ENCODE assay signal across 8 cellular contexts in the genomic region with DNA sequence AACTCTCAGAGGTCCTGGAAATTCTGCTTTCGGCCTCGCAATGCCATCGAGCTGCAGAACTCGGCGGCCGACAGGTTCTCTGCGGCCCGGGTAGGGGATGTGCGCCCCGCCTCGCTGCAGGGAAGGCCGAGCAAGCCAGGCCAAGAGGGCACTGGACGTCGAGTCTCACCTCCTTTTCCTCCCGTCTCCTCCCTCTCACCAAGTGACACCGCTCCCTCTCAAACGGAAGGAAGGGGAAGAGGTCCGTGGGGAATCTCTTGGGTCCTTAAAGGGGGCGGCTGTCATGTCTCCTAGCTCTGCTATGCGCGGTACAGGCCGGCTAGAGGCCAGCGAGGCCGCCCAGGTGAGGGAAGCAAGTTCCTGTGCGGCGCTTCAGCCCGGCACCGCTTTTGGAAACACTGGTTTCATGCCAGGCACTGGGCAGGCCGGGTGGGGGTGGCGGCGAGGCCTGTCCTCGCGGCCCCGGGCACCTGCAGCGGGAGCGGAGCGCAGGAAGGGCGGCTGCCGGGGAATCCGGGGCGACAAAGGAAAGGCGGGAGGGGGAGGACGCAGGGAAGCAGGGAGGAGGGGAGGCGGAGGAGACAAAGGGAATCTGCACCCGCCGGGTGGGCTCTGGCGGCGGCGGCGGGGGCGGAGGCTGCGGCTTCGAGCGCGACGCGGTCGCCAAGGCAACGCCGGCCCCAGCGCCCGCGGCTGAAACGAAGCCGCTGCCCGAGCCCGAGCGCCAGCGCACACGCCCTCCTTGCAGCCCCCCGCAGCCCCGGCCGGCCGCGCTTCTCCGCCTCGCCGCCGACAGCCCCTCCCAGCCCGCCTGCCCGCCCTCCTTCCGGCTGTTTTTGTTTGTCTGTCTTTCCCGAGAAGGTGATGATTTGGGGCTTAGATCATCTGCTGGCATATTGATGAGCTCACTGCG. TPM values are rescaled to one million over a fixed set of nuclear protein-coding genes. Genes with fewer than 3 reads are reported as not detected.
DNase-seq lines count a peak whose midpoint lies in the region; ATAC-seq lines count a peak whose summit lies in the region.

No MANE protein-coding gene starts in this region.

- peak overlapping the region; percentile 56 for H3K4me3 Mint-ChIP-seq in stimulated activated memory B cell treated with anti-CD40 and anti-IgM and Interleukin-4, amounts not matched to agents 10 μg/mL and 1 μg/mL and 100 μg/mL, for 72 hours

- H3K9me3 Mint-ChIP-seq in stimulated activated memory B cell treated with anti-CD40 and anti-IgM and Interleukin-4, amounts not matched to agents 10 μg/mL and 1 μg/mL and 100 μg/mL, for 72 hours, result no peaks in the 10 kb centered on the region

- H3K36me3 Mint-ChIP-seq in stimulated activated memory B cell treated with anti-CD40 and anti-IgM and Interleukin-4, amounts not matched to agents 10 μg/mL and 1 μg/mL and 100 μg/mL, for 72 hours, result no peaks in the 10 kb centered on the region

- H3K9ac ChIP-seq in ES-I3 (ENCODE audit: low read depth, low read length), result peak overlapping the region; percentile 51

- no peaks in the 10 kb centered on the region for H3K9me3 ChIP-seq in ES-I3 (ENCODE audit: control insufficient read depth, insufficient read depth, low read length)

- no peak for ATAC-seq in stimulated activated memory B cell treated with anti-CD40 and anti-IgM and Interleukin-4, amounts not matched to agents 10 μg/mL and 1 μg/mL and 100 μg/mL, for 72 hours
- ATAC-seq in HG03135 (IDR thresholded peaks at IDR 0.05; ENCODE audit: unreplicated experiment), result no peak

- H3K36me3 ChIP-seq in ES-I3 (ENCODE audit: insufficient read depth, low read length), result no peaks in the 10 kb centered on the region

- peaks cover 84% of the 10 kb centered on the region for H3K4me1 Mint-ChIP-seq in stimulated activated memory B cell treated with anti-CD40 and anti-IgM and Interleukin-4, amounts not matched to agents 10 μg/mL and 1 μg/mL and 100 μg/mL, for 72 hours

- peak overlapping the region; percentile 76 for H3K27ac Mint-ChIP-seq in stimulated activated memory B cell treated with anti-CD40 and anti-IgM and Interleukin-4, amounts not matched to agents 10 μg/mL and 1 μg/mL and 100 μg/mL, for 72 hours

- peak; percentile 33 for DNase-seq in NCI-H1694 (lab: John Stamatoyannopoulos, UW)
- DNase-seq in activated CD4-positive, alpha-beta T cell treated with anti-CD3 and anti-CD28 coated beads for 48 hours, result peak; percentile 73
- peak; percentile 58 for DNase-seq in dermis blood vessel endothelial cell
- DNase-seq in lung microvascular endothelial cell (ENCODE audit: low read depth in 2 of 2), result peak; percentile 55 to 60
- DNase-seq in NCI-H446 treated with DMSO at 0.1 percent for 48 hours (lab: John Stamatoyannopoulos, UW), result no peak

- H3K27me3 Mint-ChIP-seq in stimulated activated memory B cell treated with anti-CD40 and anti-IgM and Interleukin-4, amounts not matched to agents 10 μg/mL and 1 μg/mL and 100 μg/mL, for 72 hours, result no peaks in the 10 kb centered on the region

- H3K4me1 ChIP-seq in ES-I3 (ENCODE audit: insufficient read depth, low read length), result peaks cover 42% of the 10 kb centered on the region

RNA-seq across cellular contexts. Expression of a gene that starts 32.3 kb away (rescaled TPM):
- total RNA-seq in dermis blood vessel endothelial cell (1.4 and 1.9 TPM in 2 replicates), lung microvascular endothelial cell (1.3 and 2.2 TPM in 2 replicates)
